In the genomic region with DNA sequence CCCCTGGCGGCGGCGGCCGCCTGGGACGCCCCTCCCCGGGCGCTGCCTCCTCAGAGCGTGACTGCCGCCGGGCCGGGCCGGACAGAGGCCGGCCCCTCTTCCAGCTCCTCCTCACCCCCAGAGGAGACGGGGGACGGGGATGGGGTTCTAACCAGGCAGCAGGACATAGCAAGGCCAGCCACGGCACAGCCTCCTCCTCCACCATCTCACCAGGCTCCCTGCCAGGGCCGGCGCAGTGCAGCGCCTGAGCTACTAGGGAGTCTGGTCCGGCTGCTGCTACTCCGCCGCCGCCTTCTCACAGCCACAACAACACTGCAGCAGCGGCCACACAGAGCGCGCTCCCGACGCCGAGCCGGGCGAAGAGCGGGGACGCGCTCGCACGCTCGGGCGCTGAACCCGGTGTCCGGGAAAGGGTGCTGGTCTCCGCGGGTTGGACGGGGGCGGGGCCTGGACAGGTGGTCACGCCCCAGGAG, we compare ENCODE assay signal across 8 cellular contexts.
A peak's percentile ranks its signal among the peaks of the same experiment; 100 is the strongest.
DNase-seq lines count a peak whose midpoint lies in the region; ATAC-seq, FAIRE-seq and TF ChIP-seq lines count a peak whose summit lies in the region.
"Not testable (repeated sequence)": the region's sequence is repeated elsewhere in the genome, so short reads cannot be mapped to it uniquely, and the experiment has no call there.

No MANE protein-coding gene starts in this region.

- H3K27ac Mint-ChIP-seq in natural killer cell = peak overlapping the region in 1 of 2 donors; percentile 81

- H3K27ac ChIP-seq in A549 = peak overlapping the region; percentile 50 to 79; a peak in 3 of 6 replicates

- peak in 1 of 2 experiments; percentile 86; a peak in 3 of 6 replicates for ATAC-seq in A549
- peak; percentile 41 for ATAC-seq in left ventricle myocardium superior
- peak in 1 of 3 donors; percentile 42 for ATAC-seq in natural killer cell

- not testable (repeated sequence) for TF ChIP-seq POLR2A in A549 (IDR thresholded peaks at IDR 0.05; ENCODE audit: low read length)

- H3K27me3 Mint-ChIP-seq in natural killer cell (ENCODE audit: low read depth in 2 of 2) = peaks cover 9 to 11% of the 10 kb centered on the region in 2 donors

- DNase-seq in A549 (ENCODE audit: low read depth in 1 of 2, low spot score in 1 of 2) (peak; percentile 2 to 59), HS-27A (ENCODE audit: low read depth) (peak; percentile 72), RPMI8226 (peak; percentile 39), bronchial epithelial cell (ENCODE audit: low read depth) (peak; percentile 72), left ventricle myocardium superior (peak; percentile 83), natural killer cell (peak; percentile 39)
- peak; percentile 80 for DNase-seq in activated CD8-positive, alpha-beta memory T cell treated with anti-CD3 and anti-CD28 coated beads, Interleukin-2, amount 50 U/mL, for 48 hours
- DNase-seq in stimulated activated CD4-positive, alpha-beta T cell treated with anti-CD3 and anti-CD28 coated beads, TNF-alpha, amount 100 ng/mL, for 4 hours (ENCODE audit: low read depth in 3 of 3) = peak; percentile 31 to 43 (median 35)

- peak overlapping the region; percentile 95 for H3K4me3 Mint-ChIP-seq in natural killer cell

- not testable (repeated sequence) for H3K9me3 Mint-ChIP-seq in natural killer cell

- not testable (repeated sequence) for TF ChIP-seq EP300 in A549 (IDR thresholded peaks at IDR 0.05)

- peak overlapping the region; percentile 36; the same call in 1 of the 3 replicates for H3K4me2 ChIP-seq in A549

- not testable (repeated sequence) for H3K4me1 ChIP-seq in A549

- CTCF ChIA-PET in A549 (lab: Yijun Ruan, JAX) = not testable (repeated sequence)

- peak overlapping the region; percentile 44 for H3K4me3 ChIP-seq in A549
- peak overlapping the region; percentile 50 for H3K4me3 ChIP-seq in bronchial epithelial cell (ENCODE audit: low read depth, low read length)

- H3K36me3 Mint-ChIP-seq in natural killer cell = not testable (repeated sequence)

- POLR2A ChIA-PET in A549 (lab: Yijun Ruan, JAX) = not testable (repeated sequence)

- not testable (repeated sequence) for TF ChIP-seq RAD21 in A549 (conservative IDR thresholded peaks at IDR 0.05 in 1 of 2, IDR thresholded peaks at IDR 0.05 in 1 of 2)

- FAIRE-seq in A549 (lab: Jason Lieb, UNC); bronchial epithelial cell (lab: Jason Lieb, UNC): not testable (repeated sequence)

- H3K36me3 ChIP-seq in bronchial epithelial cell (ENCODE audit: control insufficient read depth, insufficient read depth, low read length) = not testable (repeated sequence)

- not testable (repeated sequence) for H3K9me3 ChIP-seq in A549

- intact Hi-C loops in left ventricle myocardium superior (cut with micrococcal nuclease); natural killer cell (cut with micrococcal nuclease): not testable (repeated sequence)

- not testable (repeated sequence) for H3K4me1 Mint-ChIP-seq in natural killer cell

- 60% methylated on average over 12 of the region's 45 CpGs for WGBS in A549 (ENCODE audit: missing lambda C conversion rate)

- TF ChIP-seq CTCF in A549 (IDR thresholded peaks at IDR 0.05); bronchial epithelial cell (IDR thresholded peaks at IDR 0.05; ENCODE audit: insufficient read depth, low read length, severe bottlenecking); natural killer cell (IDR thresholded peaks at IDR 0.05): not testable (repeated sequence)

- not testable (repeated sequence) for H3K27me3 ChIP-seq in bronchial epithelial cell (ENCODE audit: control insufficient read depth, insufficient read depth, low read length)

Comparison
In these comparisons a context has a peak if more than half of its experiments do, and no peak if none do; other contexts are left out.
1. DNase-seq: peak in every context shown above with its lines; median percentile 83 in left ventricle myocardium superior; 80 in activated CD8-positive, alpha-beta memory T cell treated with anti-CD3 and anti-CD28 coated beads, Interleukin-2, amount 50 U/mL, for 48 hours; 72 in HS-27A; 72 in bronchial epithelial cell; 39 in RPMI8226; 39 in natural killer cell; 35 in stimulated activated CD4-positive, alpha-beta T cell treated with anti-CD3 and anti-CD28 coated beads, TNF-alpha, amount 100 ng/mL, for 4 hours; 30 in A549.